In genomic region chr19:55405638-55406037, GRCh38 we compare ENCODE assay signal across 12 cellular contexts. TPM values are rescaled to one million over a fixed set of nuclear protein-coding genes. Genes with fewer than 3 reads are reported as not detected.
DNase-seq lines count a peak whose midpoint lies in the region; ATAC-seq and TF ChIP-seq lines count a peak whose summit lies in the region.
"Had no signal": no experiment of that assay in that cellular context is flagged by ENCODE, and none has a peak within 500 bp of the region (broad histone marks: within the 10 kb centered on the region; RNA-seq: fewer than 3 reads in every experiment).

No MANE protein-coding gene starts in this region.

- no peaks in the 10 kb centered on the region for H4K20me1 ChIP-seq in OCI-LY1 (ENCODE audit: insufficient read depth, low read length)

- H3K27ac ChIP-seq in OCI-LY1 (ENCODE audit: low read depth, low read length, poor library complexity, severe bottlenecking), result no peak overlapping the region
- H3K27ac ChIP-seq: heart left ventricle, stomach had no signal

- peaks cover 65% of the 10 kb centered on the region for H3K36me3 ChIP-seq in OCI-LY1 (ENCODE audit: insufficient read depth, low read length)

- DNase-seq in T-helper 2 cell treated with Interferon-gamma antibody and Interleukin-4, amounts not matched to agents 5 μg/mL and 100 μg/mL, for 36 hours (ENCODE audit: low spot score), result no peak
- no peak for DNase-seq in T-helper 2 cell
- DNase-seq in effector memory CD8-positive, alpha-beta T cell, result no peak
- no peak for DNase-seq in osteocyte (ENCODE audit: extremely low spot score, unreplicated experiment)
- DNase-seq in NCI-H1436 treated with DMSO at 0.1 percent for 48 hours (lab: John Stamatoyannopoulos, UW), result no peak
- DNase-seq in activated CD4-positive, CD25-positive, alpha-beta regulatory T cell (lab: John Stamatoyannopoulos, UW), result no peak
- DNase-seq: Right ventricle myocardium superior, stomach had no signal

- H3F3A ChIP-seq in OCI-LY1 (ENCODE audit: insufficient read depth, low read length), result no peaks in the 10 kb centered on the region

- TF ChIP-seq CTCF in OCI-LY1 (IDR thresholded peaks at IDR 0.05; ENCODE audit: low read length), result no peak
- TF ChIP-seq CTCF in osteocyte (IDR thresholded peaks at IDR 0.05), result no peak

- H3K4me1 Mint-ChIP-seq in T-helper 2 cell treated with Interferon-gamma antibody and Interleukin-4, amounts not matched to agents 5 μg/mL and 100 μg/mL, for 36 hours (ENCODE audit: low read depth), result peaks cover 25% of the 10 kb centered on the region
- peaks cover 20 to 25% of the 10 kb centered on the region in 2 donors for H3K4me1 Mint-ChIP-seq in effector memory CD8-positive, alpha-beta T cell (ENCODE audit: low read depth in 2 of 2)
- peaks cover 23% of the 10 kb centered on the region for H3K4me1 Mint-ChIP-seq in osteocyte (ENCODE audit: unreplicated experiment)

- peak overlapping the region; percentile 93 for H3K4me2 ChIP-seq in OCI-LY1 (ENCODE audit: low read length)

- H3K9me2 ChIP-seq in OCI-LY1 (ENCODE audit: low read depth, low read length), result no peaks in the 10 kb centered on the region

- H2AFZ ChIP-seq in OCI-LY1 (ENCODE audit: low read length), result no peak overlapping the region

- peaks cover 58% of the 10 kb centered on the region for H3K36me3 Mint-ChIP-seq in T-helper 2 cell treated with Interferon-gamma antibody and Interleukin-4, amounts not matched to agents 5 μg/mL and 100 μg/mL, for 36 hours (ENCODE audit: low read depth)
- peaks cover 75% of the 10 kb centered on the region for H3K36me3 Mint-ChIP-seq in effector memory CD8-positive, alpha-beta T cell (ENCODE audit: insufficient read depth)
- H3K36me3 Mint-ChIP-seq in osteocyte (ENCODE audit: unreplicated experiment), result peaks cover 25% of the 10 kb centered on the region

- H3K79me2 ChIP-seq in OCI-LY1 (ENCODE audit: insufficient read depth, low read length), result peaks cover 19% of the 10 kb centered on the region

- H3K27me3 Mint-ChIP-seq in T-helper 2 cell treated with Interferon-gamma antibody and Interleukin-4, amounts not matched to agents 5 μg/mL and 100 μg/mL, for 36 hours (ENCODE audit: low read depth), result no peaks in the 10 kb centered on the region
- no peaks in the 10 kb centered on the region for H3K27me3 Mint-ChIP-seq in effector memory CD8-positive, alpha-beta T cell
- no peaks in the 10 kb centered on the region for H3K27me3 Mint-ChIP-seq in osteocyte (ENCODE audit: unreplicated experiment)

- H3K27ac Mint-ChIP-seq in T-helper 2 cell treated with Interferon-gamma antibody and Interleukin-4, amounts not matched to agents 5 μg/mL and 100 μg/mL, for 36 hours, result peak overlapping the region; percentile 85
- peak overlapping the region; percentile 98 to 100 for H3K27ac Mint-ChIP-seq in effector memory CD8-positive, alpha-beta T cell
- peak overlapping the region; percentile 56 for H3K27ac Mint-ChIP-seq in osteocyte (ENCODE audit: unreplicated experiment)

- ATAC-seq in effector memory CD8-positive, alpha-beta T cell (replicated peaks), result no peak
- no peak for ATAC-seq in GM21576 (IDR thresholded peaks at IDR 0.05; ENCODE audit: unreplicated experiment)
- ATAC-seq: heart left ventricle had no signal

- peak overlapping the region; percentile 99; the same call in 1 of the 2 replicates for H3K9ac ChIP-seq in OCI-LY1 (ENCODE audit: low read length)

- H3K9me3 Mint-ChIP-seq in T-helper 2 cell treated with Interferon-gamma antibody and Interleukin-4, amounts not matched to agents 5 μg/mL and 100 μg/mL, for 36 hours, result peaks cover 16% of the 10 kb centered on the region
- H3K9me3 Mint-ChIP-seq in effector memory CD8-positive, alpha-beta T cell, result peaks cover 0 to 2% of the 10 kb centered on the region in 2 donors
- no peaks in the 10 kb centered on the region for H3K9me3 Mint-ChIP-seq in osteocyte (ENCODE audit: unreplicated experiment)

- H3K4me1 ChIP-seq in OCI-LY1 (ENCODE audit: insufficient read depth, low read length, severe bottlenecking), result peaks cover 26% of the 10 kb centered on the region

- H3K9me3 ChIP-seq in OCI-LY1 (ENCODE audit: low read length), result no peaks in the 10 kb centered on the region
- H3K9me3 ChIP-seq: stomach had no signal

- peak overlapping the region; percentile 97 for H3K4me3 ChIP-seq in OCI-LY1 (ENCODE audit: low read depth, low read length, poor library complexity, severe bottlenecking)

- no peaks in the 10 kb centered on the region for H3K27me3 ChIP-seq in OCI-LY1 (ENCODE audit: insufficient read depth, low read length)
- H3K27me3 ChIP-seq: heart left ventricle, stomach had no signal

- peak overlapping the region; percentile 86 for H3K4me3 Mint-ChIP-seq in T-helper 2 cell treated with Interferon-gamma antibody and Interleukin-4, amounts not matched to agents 5 μg/mL and 100 μg/mL, for 36 hours
- peak overlapping the region; percentile 85 to 91 for H3K4me3 Mint-ChIP-seq in effector memory CD8-positive, alpha-beta T cell
- peak overlapping the region; percentile 86 for H3K4me3 Mint-ChIP-seq in osteocyte (ENCODE audit: unreplicated experiment)

RNA-seq across cellular contexts. Expression of gene UBE2S, which starts 1.9 kb away (rescaled TPM):
- 70.7 and 71.1 TPM in 2 replicates for total RNA-seq in osteocyte

RNA-seq across cellular contexts. Expression of gene RPL28, which starts 19.9 kb away (rescaled TPM):
- total RNA-seq in osteocyte, result 1,845 and 2,000 TPM in 2 replicates

RNA-seq across cellular contexts. Expression of gene TMEM238, which starts 21.5 kb away (rescaled TPM):
- 0.70 and 1.1 TPM in 2 replicates for total RNA-seq in osteocyte

RNA-seq across cellular contexts. Expression of gene TMEM190, which starts 29.0 kb away (rescaled TPM):
- total RNA-seq in osteocyte, result not detected in 2 replicates
- total RNA-seq: heart left ventricle, pulmonary artery endothelial cell, Right ventricle myocardium superior, stomach had no signal

RNA-seq across cellular contexts. Expression of gene IL11, which starts 35.4 kb away (rescaled TPM):
- total RNA-seq in osteocyte, result 0.91 and 1.0 TPM in 2 replicates
- total RNA-seq: Right ventricle myocardium superior had no signal
